In genomic region chr10:69866246-69866687, GRCh38 we compare ENCODE assay signal across 12 cellular contexts.
A peak's percentile ranks its signal among the peaks of the same experiment; 100 is the strongest.
DNase-seq lines count a peak whose midpoint lies in the region; ATAC-seq and TF ChIP-seq lines count a peak whose summit lies in the region.
"Had no signal": no experiment of that assay in that cellular context is flagged by ENCODE, and none has a peak within 500 bp of the region (broad histone marks: within the 10 kb centered on the region; RNA-seq: fewer than 3 reads in every experiment).

No MANE protein-coding gene starts in this region.

- TF ChIP-seq CTCF in fibroblast of lung (conservative IDR thresholded peaks at IDR 0.05 in 1 of 2, IDR thresholded peaks at IDR 0.05 in 1 of 2; ENCODE audit: low read depth in 1 of 2, low read length in 2 of 2) (no peak), parathyroid adenoma (IDR thresholded peaks at IDR 0.05) (no peak)

- no peaks in the 10 kb centered on the region for H3K9me3 Mint-ChIP-seq in stimulated activated effector memory CD8-positive, alpha-beta T cell treated with anti-CD3 and anti-CD28 coated beads, Interleukin-12 subunit alpha, Interleukin-12 subunit beta, amount 100 ng/mL, for 72 hours
- H3K9me3 Mint-ChIP-seq: activated CD4-positive, alpha-beta memory T cell treated with anti-CD3 and anti-CD28 coated beads for 36 hours had no signal

- H3K4me3 ChIP-seq in fibroblast of lung (replicated peaks in 1 of 4; ENCODE audit: control extremely low read depth in 1 of 4, insufficient read depth in 1 of 4, low read depth in 3 of 4, low read length in 4 of 4) (no peak overlapping the region), parathyroid adenoma (ENCODE audit: low read depth, low read length) (no peak overlapping the region)

- peak overlapping the region; percentile 75 for H3K4me2 ChIP-seq in fibroblast of lung (ENCODE audit: extremely low read depth, insufficient read depth, low read length)
- H3K4me2 ChIP-seq in parathyroid adenoma (ENCODE audit: low read length) = no peak overlapping the region

- H3K27me3 ChIP-seq in fibroblast of lung (ENCODE audit: control insufficient read depth, insufficient read depth, low read length) = no peaks in the 10 kb centered on the region
- H3K27me3 ChIP-seq in parathyroid adenoma (ENCODE audit: control insufficient read depth, insufficient read depth, low read length) = no peaks in the 10 kb centered on the region

- peaks cover 5% of the 10 kb centered on the region for H3K4me1 Mint-ChIP-seq in stimulated activated effector memory CD8-positive, alpha-beta T cell treated with anti-CD3 and anti-CD28 coated beads, Interleukin-12 subunit alpha, Interleukin-12 subunit beta, amount 100 ng/mL, for 72 hours

- peak overlapping the region; percentile 74 for H2AFZ ChIP-seq in fibroblast of lung (ENCODE audit: low read length)
- H2AFZ ChIP-seq in parathyroid adenoma = peak overlapping the region; percentile 51

- H3K36me3 ChIP-seq in fibroblast of lung (ENCODE audit: control insufficient read depth, insufficient read depth, low read length) (no peaks in the 10 kb centered on the region), parathyroid adenoma (ENCODE audit: control insufficient read depth, insufficient read depth, low read length) (no peaks in the 10 kb centered on the region)

- DNase-seq in AG20443 (ENCODE audit: low spot score) = peak; percentile 33
- DNase-seq in fibroblast of lung (ENCODE audit: low read depth in 2 of 2) = no peak
- no peak for DNase-seq in HCEC 1CT
- DNase-seq in stimulated activated effector memory CD8-positive, alpha-beta T cell treated with anti-CD3 and anti-CD28 coated beads, Interleukin-12 subunit alpha, Interleukin-12 subunit beta, amount 100 ng/mL, for 72 hours (ENCODE audit: low spot score in 2 of 2) = no peak
- no peak for DNase-seq in HK-2 (ENCODE audit: unreplicated experiment)
- DNase-seq: activated CD4-positive, alpha-beta memory T cell treated with anti-CD3 and anti-CD28 coated beads for 36 hours; AML-193; NCI-H1105 treated with DMSO at 0.1 percent for 48 hours; RPMI8226 had no signal

- H3K27ac ChIP-seq in fibroblast of lung (ENCODE audit: insufficient read depth, low read length) (peak overlapping the region; percentile 85), parathyroid adenoma (no peak overlapping the region)

- H3K27ac Mint-ChIP-seq in stimulated activated effector memory CD8-positive, alpha-beta T cell treated with anti-CD3 and anti-CD28 coated beads, Interleukin-12 subunit alpha, Interleukin-12 subunit beta, amount 100 ng/mL, for 72 hours = no peak overlapping the region
- H3K27ac Mint-ChIP-seq: activated CD4-positive, alpha-beta memory T cell treated with anti-CD3 and anti-CD28 coated beads for 36 hours had no signal

- peaks cover 49% of the 10 kb centered on the region for H3K4me1 ChIP-seq in fibroblast of lung (ENCODE audit: control insufficient read depth, extremely low read depth, insufficient read depth, low read length)
- peaks cover 9% of the 10 kb centered on the region for H3K4me1 ChIP-seq in parathyroid adenoma

- H4K20me1 ChIP-seq in fibroblast of lung (ENCODE audit: control insufficient read depth, extremely low read depth, insufficient read depth, low read length) = no peaks in the 10 kb centered on the region

- no peaks in the 10 kb centered on the region for H3K79me2 ChIP-seq in fibroblast of lung (ENCODE audit: control insufficient read depth, insufficient read depth, low read length)
- H3K79me2 ChIP-seq in parathyroid adenoma = no peaks in the 10 kb centered on the region

- H3K9me3 ChIP-seq in fibroblast of lung (ENCODE audit: control insufficient read depth, insufficient read depth, low read depth, low read length) (no peaks in the 10 kb centered on the region), parathyroid adenoma (ENCODE audit: control insufficient read depth, low read length) (no peaks in the 10 kb centered on the region)

- peak overlapping the region; percentile 39 for H3K9ac ChIP-seq in fibroblast of lung (ENCODE audit: insufficient read depth, low read length)
- no peak overlapping the region for H3K9ac ChIP-seq in parathyroid adenoma

- no peaks in the 10 kb centered on the region for H3K36me3 Mint-ChIP-seq in stimulated activated effector memory CD8-positive, alpha-beta T cell treated with anti-CD3 and anti-CD28 coated beads, Interleukin-12 subunit alpha, Interleukin-12 subunit beta, amount 100 ng/mL, for 72 hours
- H3K36me3 Mint-ChIP-seq: activated CD4-positive, alpha-beta memory T cell treated with anti-CD3 and anti-CD28 coated beads for 36 hours had no signal

- no peak overlapping the region for H3K4me3 Mint-ChIP-seq in stimulated activated effector memory CD8-positive, alpha-beta T cell treated with anti-CD3 and anti-CD28 coated beads, Interleukin-12 subunit alpha, Interleukin-12 subunit beta, amount 100 ng/mL, for 72 hours
- H3K4me3 Mint-ChIP-seq: activated CD4-positive, alpha-beta memory T cell treated with anti-CD3 and anti-CD28 coated beads for 36 hours had no signal

- ATAC-seq in SK-N-SH treated with all-trans-retinoic acid at 6 μM for 48 hours (peak; percentile 71), GM19452 (IDR thresholded peaks at IDR 0.05; ENCODE audit: unreplicated experiment) (no peak)
- ATAC-seq in stimulated activated effector memory CD8-positive, alpha-beta T cell treated with anti-CD3 and anti-CD28 coated beads, Interleukin-12 subunit alpha, Interleukin-12 subunit beta, amount 100 ng/mL, for 72 hours = no peak

TF ChIP-seq in SK-N-SH treated with all-trans-retinoic acid at 6 μM for 48 hours, 23 proteins besides CTCF, POLR2A, EP300 and RAD21:
- TF ChIP-seq PPARA (CRISPR knock-in tag; IDR thresholded peaks at IDR 0.05; ENCODE audit: borderline replicate concordance) = no peak
- TF ChIP-seq BACH2 (CRISPR knock-in tag; IDR thresholded peaks at IDR 0.05; ENCODE audit: borderline replicate concordance) = no peak
- TF ChIP-seq ESRRG (CRISPR knock-in tag; IDR thresholded peaks at IDR 0.05) = no peak
- TF ChIP-seq TCF4 (CRISPR knock-in tag; IDR thresholded peaks at IDR 0.05; ENCODE audit: borderline replicate concordance) = peak; percentile 69
- TF ChIP-seq TOX (CRISPR knock-in tag; IDR thresholded peaks at IDR 0.05; ENCODE audit: borderline replicate concordance) = no peak
- no peak for TF ChIP-seq SNAI2 (CRISPR knock-in tag; IDR thresholded peaks at IDR 0.05)
- no peak for TF ChIP-seq ZC3H10 (CRISPR knock-in tag; IDR thresholded peaks at IDR 0.05)
TF ChIP-seq in SK-N-SH treated with all-trans-retinoic acid at 6 μM for 48 hours: peak in this region for 1.
